20 cellular contexts compared by ENCODE assay signal in the genomic region with DNA sequence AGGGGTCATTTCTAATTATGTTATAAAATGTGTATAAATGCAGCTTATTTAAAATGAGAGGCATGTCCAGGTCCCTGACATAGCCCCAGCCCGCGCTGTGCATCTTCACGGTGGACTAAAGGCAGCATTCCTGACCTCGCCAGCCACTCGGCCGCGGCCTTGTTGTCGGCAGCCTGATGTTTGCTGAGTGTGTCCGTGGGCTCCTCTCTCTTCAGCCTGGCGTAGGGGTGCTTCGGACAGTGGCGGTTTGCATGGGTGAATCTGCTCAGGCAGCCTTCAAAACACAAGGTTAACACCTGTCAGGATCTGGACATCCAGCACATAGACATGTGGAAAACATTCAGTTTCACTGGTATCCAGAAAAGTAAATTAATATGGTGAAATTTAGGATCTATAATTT.
"Had no signal": no experiment of that assay in that cellular context is flagged by ENCODE, and none has a peak within 500 bp of the region (broad histone marks: within the 10 kb centered on the region; RNA-seq: fewer than 3 reads in every experiment).

No MANE protein-coding gene starts in this region.

- ATAC-seq: left ventricle myocardium superior; naive thymus-derived CD4-positive, alpha-beta T cell; sciatic nerve; stimulated activated memory B cell treated with anti-CD40 and anti-IgM and Interleukin-4, amounts not matched to agents 10 μg/mL and 1 μg/mL and 100 μg/mL, for 72 hours had no signal

- H3K9me3 Mint-ChIP-seq: activated T-cell treated with anti-CD3 and anti-CD28 coated beads, Interleukin-2, amount 50 U/mL, for 24 hours; dendritic cell treated with granulocyte-macrophage colony-stimulating factor and Interleukin-4, amounts not matched to agents 40 ng/mL and 50 ng/mL, for 4 days; memory B cell; stimulated activated memory B cell treated with anti-CD40 and anti-IgM and Interleukin-4, amounts not matched to agents 10 μg/mL and 1 μg/mL and 100 μg/mL, for 72 hours had no signal

- H3K4me1 Mint-ChIP-seq: memory B cell; stimulated activated memory B cell treated with anti-CD40 and anti-IgM and Interleukin-4, amounts not matched to agents 10 μg/mL and 1 μg/mL and 100 μg/mL, for 72 hours had no signal

- H3K4me3 ChIP-seq: adrenal gland, esophagus muscularis mucosa, mucosa of descending colon, pancreas, spleen, thoracic aorta had no signal

- H3K27ac Mint-ChIP-seq: activated T-cell treated with anti-CD3 and anti-CD28 coated beads, Interleukin-2, amount 50 U/mL, for 24 hours; memory B cell; stimulated activated memory B cell treated with anti-CD40 and anti-IgM and Interleukin-4, amounts not matched to agents 10 μg/mL and 1 μg/mL and 100 μg/mL, for 72 hours had no signal

- H3K27me3 Mint-ChIP-seq: activated T-cell treated with anti-CD3 and anti-CD28 coated beads, Interleukin-2, amount 50 U/mL, for 24 hours; dendritic cell treated with granulocyte-macrophage colony-stimulating factor and Interleukin-4, amounts not matched to agents 40 ng/mL and 50 ng/mL, for 4 days; memory B cell; naive thymus-derived CD4-positive, alpha-beta T cell; stimulated activated memory B cell treated with anti-CD40 and anti-IgM and Interleukin-4, amounts not matched to agents 10 μg/mL and 1 μg/mL and 100 μg/mL, for 72 hours had no signal

- H3K36me3 ChIP-seq: adrenal gland, pancreas, thoracic aorta had no signal

- H3K4me1 ChIP-seq: adrenal gland, esophagus muscularis mucosa, spleen had no signal

- H3K9me3 ChIP-seq: adrenal gland, esophagus muscularis mucosa, mucosa of descending colon, pancreas, spleen, thoracic aorta had no signal

- H3K4me3 Mint-ChIP-seq: activated T-cell treated with anti-CD3 and anti-CD28 coated beads, Interleukin-2, amount 50 U/mL, for 24 hours; dendritic cell treated with granulocyte-macrophage colony-stimulating factor and Interleukin-4, amounts not matched to agents 40 ng/mL and 50 ng/mL, for 4 days; memory B cell; naive thymus-derived CD4-positive, alpha-beta T cell; stimulated activated memory B cell treated with anti-CD40 and anti-IgM and Interleukin-4, amounts not matched to agents 10 μg/mL and 1 μg/mL and 100 μg/mL, for 72 hours had no signal

- DNase-seq: activated CD4-positive, alpha-beta T cell treated with anti-CD3 and anti-CD28 coated beads, Interleukin-2, amount 50 U/mL, for 4 hours; activated naive CD4-positive, alpha-beta T cell treated with anti-CD3 and anti-CD28 coated beads, Interleukin-2, amount 50 U/mL, for 16 hours; activated T-cell treated with anti-CD3 and anti-CD28 coated beads, Interleukin-2, amount 50 U/mL, for 24 hours; adrenal gland; cerebellar nuclear complex; effector memory CD4-positive, alpha-beta T cell; left ventricle myocardium superior; mucosa of descending colon; naive thymus-derived CD4-positive, alpha-beta T cell; pancreas; spleen; stimulated activated CD4-positive, alpha-beta T cell treated with anti-CD3 and anti-CD28 coated beads, Interleukin-4, amount 100 ng/mL, for 4 hours; T-helper 2 cell; WERI-Rb-1 had no signal

- H3K27me3 ChIP-seq: adrenal gland, esophagus muscularis mucosa, pancreas, spleen had no signal

- H3K27ac ChIP-seq: adrenal gland, esophagus muscularis mucosa, spleen, thoracic aorta, WERI-Rb-1 had no signal
